Comparison of ENCODE assay signal across 29 cellular contexts in the genomic region with DNA sequence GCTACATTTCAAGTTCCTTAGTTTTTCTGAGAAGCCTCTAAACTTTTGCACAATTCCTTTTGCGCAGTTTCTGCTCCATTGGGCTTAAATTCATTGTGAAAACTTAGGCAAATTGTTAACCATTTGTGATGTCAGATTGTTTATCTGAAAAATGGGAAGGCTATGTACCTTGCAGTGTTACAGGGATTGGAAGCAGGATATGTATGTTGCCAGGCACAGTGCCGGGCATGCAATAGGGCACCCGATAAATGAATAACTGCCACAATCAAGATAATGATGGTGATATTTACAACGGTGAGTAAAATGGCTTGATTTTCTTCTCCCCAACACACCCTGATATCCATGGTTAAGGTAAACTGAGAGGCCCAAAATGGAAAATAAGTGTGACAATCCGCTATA.
"Had no signal": no experiment of that assay in that cellular context is flagged by ENCODE, and none has a peak within 500 bp of the region (broad histone marks: within the 10 kb centered on the region; RNA-seq: fewer than 3 reads in every experiment).

No MANE protein-coding gene starts in this region.

- H3K4me1 Mint-ChIP-seq: immature natural killer cell; naive thymus-derived CD8-positive, alpha-beta T cell; neural crest cell; stimulated activated memory B cell treated with anti-CD40 and anti-IgM and Interleukin-4, amounts not matched to agents 10 μg/mL and 1 μg/mL and 100 μg/mL, for 72 hours; stimulated activated naive CD8-positive, alpha-beta T cell treated with anti-CD3 and anti-CD28 coated beads, Interleukin-15, amount 100 ng/mL, for 72 hours had no signal

- DNase-seq: heart left ventricle; hypothalamus; immature natural killer cell; left ventricle myocardium superior; lower lobe of right lung; naive thymus-derived CD8-positive, alpha-beta T cell; nucleus accumbens; pancreas; posterior cingulate gyrus; retina; right cardiac atrium; sigmoid colon; small intestine; stimulated activated CD4-positive, alpha-beta T cell treated with anti-CD3 and anti-CD28 coated beads, Interleukin-1b, Interleukin-23, amount 100 ng/mL, for 48 hours; stimulated activated CD4-positive, alpha-beta T cell treated with anti-CD3 and anti-CD28 coated beads, Interleukin-2, amount 100 ng/mL, for 48 hours; stimulated activated CD4-positive, alpha-beta T cell treated with anti-CD3 and anti-CD28 coated beads, Interleukin-4, amount 100 ng/mL, for 4 hours; stimulated activated CD8-positive, alpha-beta memory T cell treated with anti-CD3 and anti-CD28 coated beads, Interleukin-4, amount 100 ng/mL, for 48 hours; stimulated activated naive CD4-positive, alpha-beta T cell treated with Interleukin-2 at 50 U/mL for 16 hours; stimulated activated naive CD8-positive, alpha-beta T cell treated with anti-CD3 and anti-CD28 coated beads, Interleukin-15, amount 100 ng/mL, for 72 hours; testis; thyroid gland; transverse colon; upper lobe of right lung had no signal

- H3K9me3 ChIP-seq: lower lobe of right lung, pancreas, prostate gland, sigmoid colon, testis, thyroid gland, transverse colon, upper lobe of right lung had no signal

- H3K4me1 ChIP-seq: lower lobe of right lung, pancreas, prostate gland, sigmoid colon, testis, transverse colon, upper lobe of right lung had no signal

- H3K36me3 ChIP-seq: heart left ventricle, lower lobe of right lung, pancreas, prostate gland, sigmoid colon, thyroid gland, transverse colon, upper lobe of right lung had no signal

- FAIRE-seq: islet of Langerhans, pancreas, small intestine, urothelium cell line had no signal

- H3K9me3 Mint-ChIP-seq: immature natural killer cell; naive thymus-derived CD8-positive, alpha-beta T cell; nephron; stimulated activated naive CD8-positive, alpha-beta T cell treated with anti-CD3 and anti-CD28 coated beads, Interleukin-15, amount 100 ng/mL, for 72 hours had no signal

- H3K4me3 Mint-ChIP-seq: immature natural killer cell; naive thymus-derived CD8-positive, alpha-beta T cell; nephron; neural crest cell; stimulated activated memory B cell treated with anti-CD40 and anti-IgM and Interleukin-4, amounts not matched to agents 10 μg/mL and 1 μg/mL and 100 μg/mL, for 72 hours; stimulated activated naive CD8-positive, alpha-beta T cell treated with anti-CD3 and anti-CD28 coated beads, Interleukin-15, amount 100 ng/mL, for 72 hours had no signal

- ATAC-seq: heart left ventricle; left ventricle myocardium superior; lower lobe of right lung; naive thymus-derived CD8-positive, alpha-beta T cell; pancreas; right cardiac atrium; stimulated activated memory B cell treated with anti-CD40 and anti-IgM and Interleukin-4, amounts not matched to agents 10 μg/mL and 1 μg/mL and 100 μg/mL, for 72 hours; stimulated activated naive CD8-positive, alpha-beta T cell treated with anti-CD3 and anti-CD28 coated beads, Interleukin-15, amount 100 ng/mL, for 72 hours had no signal

- H3K27me3 ChIP-seq: pancreas, sigmoid colon, testis, thyroid gland, transverse colon, upper lobe of right lung had no signal

- H3K36me3 Mint-ChIP-seq: immature natural killer cell; naive thymus-derived CD8-positive, alpha-beta T cell; stimulated activated memory B cell treated with anti-CD40 and anti-IgM and Interleukin-4, amounts not matched to agents 10 μg/mL and 1 μg/mL and 100 μg/mL, for 72 hours had no signal

- H3K4me3 ChIP-seq: heart left ventricle, lower lobe of right lung, pancreas, prostate gland, sigmoid colon, testis, thyroid gland, transverse colon, upper lobe of right lung had no signal

- H3K27ac Mint-ChIP-seq: immature natural killer cell; naive thymus-derived CD8-positive, alpha-beta T cell; stimulated activated memory B cell treated with anti-CD40 and anti-IgM and Interleukin-4, amounts not matched to agents 10 μg/mL and 1 μg/mL and 100 μg/mL, for 72 hours; stimulated activated naive CD8-positive, alpha-beta T cell treated with anti-CD3 and anti-CD28 coated beads, Interleukin-15, amount 100 ng/mL, for 72 hours had no signal

- H3K27ac ChIP-seq: lower lobe of right lung, pancreas, prostate gland, sigmoid colon, testis, thyroid gland, transverse colon, upper lobe of right lung had no signal
